In the genomic region with DNA sequence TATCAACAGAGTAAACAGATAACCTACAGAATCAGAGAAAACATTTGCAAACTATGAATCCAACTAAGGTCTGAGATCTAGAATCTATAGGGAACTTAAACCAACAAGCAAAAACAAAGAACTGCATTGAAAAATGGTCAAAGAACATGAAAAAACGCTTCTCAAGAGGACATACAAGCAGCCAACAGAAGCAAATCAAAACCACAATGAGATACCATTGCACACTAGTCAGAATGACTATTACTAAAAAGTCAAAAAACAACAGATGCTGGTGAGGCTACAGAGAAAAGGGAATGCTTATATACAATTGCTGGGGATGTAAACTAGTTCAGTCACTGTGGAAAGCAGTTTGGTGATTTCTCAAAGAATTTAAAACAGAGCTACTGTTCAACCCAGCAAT, we compare ENCODE assay signal across 20 cellular contexts.
A peak's percentile ranks its signal among the peaks of the same experiment; 100 is the strongest.
DNase-seq lines count a peak whose midpoint lies in the region; ATAC-seq and TF ChIP-seq lines count a peak whose summit lies in the region.
"Had no signal": no experiment of that assay in that cellular context is flagged by ENCODE, and none has a peak within 500 bp of the region (broad histone marks: within the 10 kb centered on the region; RNA-seq: fewer than 3 reads in every experiment).

No MANE protein-coding gene starts in this region.

- ATAC-seq in left lobe of liver, result no peak
- ATAC-seq: HCT116 had no signal

- no peaks in the 10 kb centered on the region for H3K27me3 Mint-ChIP-seq in HFFc6 (ENCODE audit: insufficient read depth)
- H3K27me3 Mint-ChIP-seq: CD4-positive, CD25-positive, alpha-beta regulatory T cell had no signal

- no peak overlapping the region for H3K4me3 ChIP-seq in choroid plexus epithelial cell (ENCODE audit: low read depth, low read length)

- no peak overlapping the region for H3K27ac Mint-ChIP-seq in HFFc6
- H3K27ac Mint-ChIP-seq: CD4-positive, CD25-positive, alpha-beta regulatory T cell; CD8-positive, alpha-beta memory T cell had no signal

- no peaks in the 10 kb centered on the region for H3K36me3 Mint-ChIP-seq in HFFc6 (ENCODE audit: low read depth)
- H3K36me3 Mint-ChIP-seq: CD4-positive, CD25-positive, alpha-beta regulatory T cell; CD8-positive, alpha-beta memory T cell had no signal

- H3K4me3 Mint-ChIP-seq in HFFc6, result peak overlapping the region; percentile 50; the same call in 1 of the 2 replicates
- H3K4me3 Mint-ChIP-seq: CD4-positive, CD25-positive, alpha-beta regulatory T cell; CD8-positive, alpha-beta memory T cell had no signal

- no peak for TF ChIP-seq CTCF in HFFc6 (IDR thresholded peaks at IDR 0.05)
- TF ChIP-seq CTCF in choroid plexus epithelial cell (conservative IDR thresholded peaks at IDR 0.05; ENCODE audit: low read depth, low read length), result no peak
- no peak for TF ChIP-seq CTCF in GM10266 (IDR thresholded peaks at IDR 0.05; ENCODE audit: control insufficient read depth, insufficient read depth, low read depth, missing control alignments)

- H3K4me1 Mint-ChIP-seq in HFFc6 (ENCODE audit: low read depth), result peaks cover 10% of the 10 kb centered on the region
- H3K4me1 Mint-ChIP-seq: CD4-positive, CD25-positive, alpha-beta regulatory T cell; CD8-positive, alpha-beta memory T cell had no signal

- in situ Hi-C loops in SK-MEL-5 (cut with HindIII; ENCODE audit: low pct_unique_long_range_greater_than_20kb, low sequenced_read_pairs), result no loop called here

- H3K9me3 Mint-ChIP-seq in HFFc6, result no peaks in the 10 kb centered on the region

- DNase-seq in HFFc6, result peak; percentile 5
- DNase-seq in SK-MEL-5 (ENCODE audit: low read depth, low spot score), result peak; percentile 44
- DNase-seq in choroid plexus epithelial cell (ENCODE audit: low read depth), result peak; percentile 30
- DNase-seq in foreskin melanocyte, result peak; percentile 54
- DNase-seq in cerebellum (ENCODE audit: low spot score), result no peak
- DNase-seq in left lobe of liver (ENCODE audit: low spot score), result no peak
- no peak for DNase-seq in GM10266 (ENCODE audit: extremely low spot score)
- DNase-seq: ACHN; BE2C; C1 segment of cervical spinal cord; CD4-positive, CD25-positive, alpha-beta regulatory T cell; CD8-positive, alpha-beta memory T cell; COR-L47; DMS 273 treated with DMSO at 0.1 percent for 48 hours; DMS53; DND-41; GOT3; H7; KG1 had no signal

Comparison
In these comparisons a context has a peak if more than half of its experiments do, and no peak if none do; other contexts are left out.
1. DNase-seq: peak in HFFc6 (single experiment), SK-MEL-5 (single experiment), choroid plexus epithelial cell (single experiment) and foreskin melanocyte (single experiment); none in cerebellum (single experiment), left lobe of liver (single experiment) and GM10266 (single experiment).